8 cellular contexts compared by ENCODE assay signal in genomic region chr20:45407067-45407745, GRCh38. TPM values are rescaled to one million over a fixed set of nuclear protein-coding genes. Genes with fewer than 3 reads are reported as not detected.
A peak's percentile ranks its signal among the peaks of the same experiment; 100 is the strongest.
DNase-seq lines count a peak whose midpoint lies in the region; ATAC-seq and TF ChIP-seq lines count a peak whose summit lies in the region.

No MANE protein-coding gene starts in this region.

- peaks cover 10% of the 10 kb centered on the region for H3K4me1 Mint-ChIP-seq in T-helper 17 cell

- H3K9me3 ChIP-seq in T-helper 17 cell (ENCODE audit: control insufficient read depth, low read length, poor library complexity, severe bottlenecking) (no peaks in the 10 kb centered on the region), mucosa of descending colon (no peaks in the 10 kb centered on the region)

- H3K4me3 ChIP-seq in mucosa of descending colon (peak overlapping the region; percentile 75), urinary bladder (ENCODE audit: low read depth, low read length) (peak overlapping the region; percentile 88)

- DNase-seq in NCI-H146 (lab: John Stamatoyannopoulos, UW), result peak; percentile 57
- no peak for DNase-seq in NCI-H146 treated with DMSO at 0.1 percent for 48 hours (lab: John Stamatoyannopoulos, UW; ENCODE audit: unreplicated experiment)
- DNase-seq in T-helper 17 cell, result no peak
- peak in 2 of 3 donors; percentile 58 to 73 for DNase-seq in mucosa of descending colon

- H3K27ac ChIP-seq in urinary bladder (ENCODE audit: low read depth), result peak overlapping the region; percentile 88

- intact Hi-C loops in mucosa of descending colon (cut with DNase I, micrococcal nuclease), result no loop called here

- peak; percentile 18 for ATAC-seq in T-helper 17 cell
- ATAC-seq in esophagus mucosa, result peak; percentile 50
- peak; percentile 39 for ATAC-seq in mucosa of descending colon
- ATAC-seq in HG03025 (IDR thresholded peaks at IDR 0.05; ENCODE audit: low FRiP score, unreplicated experiment), result no peak
- no peak for ATAC-seq in activated CD4-positive, CD25-positive, alpha-beta regulatory T cell treated with anti-CD3 and anti-CD28 coated beads, Interleukin-2, amount 50 U/mL, for 24 hours

- no peaks in the 10 kb centered on the region for H3K27me3 Mint-ChIP-seq in T-helper 17 cell

- H3K36me3 ChIP-seq in mucosa of descending colon (ENCODE audit: low read depth), result no peaks in the 10 kb centered on the region
- H3K36me3 ChIP-seq in urinary bladder (ENCODE audit: insufficient read depth), result no peaks in the 10 kb centered on the region

- WGBS in urinary bladder, result 11% methylated on average over 30 of the region's 30 CpGs

- H3K36me3 Mint-ChIP-seq in T-helper 17 cell (ENCODE audit: low read depth), result no peaks in the 10 kb centered on the region

- peaks cover 49% of the 10 kb centered on the region for H3K4me1 ChIP-seq in mucosa of descending colon (ENCODE audit: low read depth)
- no peaks in the 10 kb centered on the region for H3K4me1 ChIP-seq in urinary bladder (ENCODE audit: insufficient read depth)

- no peak for TF ChIP-seq CTCF in mucosa of descending colon (IDR thresholded peaks at IDR 0.05)

- H3K27ac Mint-ChIP-seq in T-helper 17 cell, result peak overlapping the region; percentile 78

- peak overlapping the region; percentile 90 for H3K4me3 Mint-ChIP-seq in T-helper 17 cell

RNA-seq across cellular contexts. Expression of gene DBNDD2, which starts 0.9 kb away (rescaled TPM):
- total RNA-seq in T-helper 17 cell (10 to 100 TPM; 10.7 to 10.9 TPM), esophagus mucosa (22.6 TPM), mucosa of descending colon (100 to 1,000 TPM; 108 to 125 (median 124) TPM), urinary bladder (15.5 TPM)
- 194 TPM for polyA plus RNA-seq in urinary bladder

RNA-seq across cellular contexts. Expression of gene PIGT, which starts 8.7 kb away (rescaled TPM):
- 100 to 1,000 TPM; 115 to 136 TPM for total RNA-seq in T-helper 17 cell
- total RNA-seq in esophagus mucosa, result 43.0 TPM
- total RNA-seq in mucosa of descending colon, result 100 to 1,000 TPM in 2 of 3 donors, 10 to 100 TPM in 1; 92.1 to 137 (median 124) TPM
- total RNA-seq in urinary bladder, result 30.5 TPM
- polyA plus RNA-seq in urinary bladder, result 121 TPM

RNA-seq across cellular contexts. Expression of gene TP53TG5, which starts 29.1 kb away (rescaled TPM):
- total RNA-seq in T-helper 17 cell (not detected), esophagus mucosa (0.36 TPM), mucosa of descending colon (1 to 10 TPM; 1.4 to 2.1 (median 1.6) TPM), urinary bladder (0.69 TPM)
- 0.96 TPM for polyA plus RNA-seq in urinary bladder

RNA-seq across cellular contexts. Expression of gene SYS1, which starts 44.2 kb away (rescaled TPM):
- 10 to 100 TPM; 93.3 to 99.5 TPM for total RNA-seq in T-helper 17 cell
- 13.7 TPM for total RNA-seq in esophagus mucosa
- total RNA-seq in mucosa of descending colon, result 10 to 100 TPM; 37.2 to 41.7 (median 39.9) TPM
- total RNA-seq in urinary bladder, result 19.5 TPM
- 39.4 TPM for polyA plus RNA-seq in urinary bladder

RNA-seq across cellular contexts. Expression of gene SDC4, which starts 59.0 kb away (rescaled TPM):
- 1 to 10 TPM; 2.7 to 5.3 TPM for total RNA-seq in T-helper 17 cell
- total RNA-seq in esophagus mucosa, result 99.1 TPM
- 100 to 1,000 TPM; 114 to 145 (median 122) TPM for total RNA-seq in mucosa of descending colon
- total RNA-seq in urinary bladder, result 28.9 TPM
- polyA plus RNA-seq in urinary bladder, result 110 TPM

Comparison
In these comparisons a context has a peak if more than half of its experiments do, and no peak if none do; other contexts are left out.
1. DNase-seq: peak in NCI-H146 (single experiment) and mucosa of descending colon (2 of 3); none in NCI-H146 treated with DMSO at 0.1 percent for 48 hours (single experiment) and T-helper 17 cell (0 of 3).
2. ATAC-seq: peak in T-helper 17 cell (single experiment), esophagus mucosa (single experiment) and mucosa of descending colon (single experiment); none in HG03025 (single experiment) and activated CD4-positive, CD25-positive, alpha-beta regulatory T cell treated with anti-CD3 and anti-CD28 coated beads, Interleukin-2, amount 50 U/mL, for 24 hours (0 of 2).